ENCODE assay signal across 1 cellular context in genomic region chr10:93672022-93672678, GRCh38.
TF ChIP-seq lines count a peak whose summit lies in the region.

No MANE protein-coding gene starts in this region.

TF ChIP-seq in HepG2, 621 proteins besides CTCF, POLR2A, EP300 and RAD21 (continued from another document and continues in another):
- TF ChIP-seq ZBTB33 (CRISPR knock-in tag; IDR thresholded peaks at IDR 0.05) (no peak), NFE2 (CRISPR knock-in tag; IDR thresholded peaks at IDR 0.05) (no peak), RARA (CRISPR knock-in tag; IDR thresholded peaks at IDR 0.05) (peak; percentile 57), RFXAP (CRISPR knock-in tag; IDR thresholded peaks at IDR 0.05; ENCODE audit: borderline replicate concordance) (no peak), ZNF296 (CRISPR knock-in tag; conservative IDR thresholded peaks at IDR 0.05) (no peak), SCMH1 (CRISPR knock-in tag; IDR thresholded peaks at IDR 0.05; ENCODE audit: borderline replicate concordance) (no peak), ZNF180 (CRISPR knock-in tag; IDR thresholded peaks at IDR 0.05; ENCODE audit: borderline replicate concordance, low read depth) (no peak), EED (CRISPR knock-in tag; IDR thresholded peaks at IDR 0.05) (no peak), MLLT10 (CRISPR knock-in tag; IDR thresholded peaks at IDR 0.05) (no peak), ZNF367 (CRISPR knock-in tag; IDR thresholded peaks at IDR 0.05; ENCODE audit: borderline replicate concordance) (no peak), ZFP36 (IDR thresholded peaks at IDR 0.05; ENCODE audit: borderline replicate concordance, low read depth, low read length, partially characterized antibody) (no peak), ZNF274 (CRISPR knock-in tag; IDR thresholded peaks at IDR 0.05) (no peak), ZNF747 (CRISPR knock-in tag; IDR thresholded peaks at IDR 0.05; ENCODE audit: borderline replicate concordance) (no peak), HNRNPLL (IDR thresholded peaks at IDR 0.05; ENCODE audit: low read depth, low read length, poor library complexity, severe bottlenecking) (no peak), TBX3 (IDR thresholded peaks at IDR 0.05; ENCODE audit: borderline replicate concordance) (peak; percentile 56; the same call in 1 of the 2 replicates), RCOR2 (CRISPR knock-in tag; IDR thresholded peaks at IDR 0.05) (no peak), HDAC1 (CRISPR knock-in tag; IDR thresholded peaks at IDR 0.05) (no peak), KLF16 (CRISPR knock-in tag; IDR thresholded peaks at IDR 0.05) (0 out of 4 replicates have a peak, but pooled peaks of 1 of the 2 experiments have one; percentile 36), EHMT2 (IDR thresholded peaks at IDR 0.05; ENCODE audit: borderline replicate concordance, low read depth, low read length) (no peak), TEF (CRISPR knock-in tag; IDR thresholded peaks at IDR 0.05) (no peak), E2F2 (CRISPR knock-in tag; IDR thresholded peaks at IDR 0.05; ENCODE audit: borderline replicate concordance) (no peak), PCBP1 (IDR thresholded peaks at IDR 0.05; ENCODE audit: borderline replicate concordance, low read depth, low read length) (no peak), TCF12 (IDR thresholded peaks at IDR 0.05) (no peak), TCF12 (CRISPR knock-in tag; IDR thresholded peaks at IDR 0.05) (no peak), ZNF75D (CRISPR knock-in tag; IDR thresholded peaks at IDR 0.05; ENCODE audit: borderline replicate concordance) (no peak), NFRKB (IDR thresholded peaks at IDR 0.05) (no peak), ZNF557 (CRISPR knock-in tag; IDR thresholded peaks at IDR 0.05) (no peak), DMAP1 (CRISPR knock-in tag; IDR thresholded peaks at IDR 0.05) (no peak), ZNF577 (CRISPR knock-in tag; IDR thresholded peaks at IDR 0.05; ENCODE audit: borderline replicate concordance, low read depth) (no peak), CREBL2 (CRISPR knock-in tag; IDR thresholded peaks at IDR 0.05; ENCODE audit: borderline replicate concordance) (no peak), IKZF5 (CRISPR knock-in tag; IDR thresholded peaks at IDR 0.05) (no peak), MLX (CRISPR knock-in tag; IDR thresholded peaks at IDR 0.05) (no peak), ZNF280D (CRISPR knock-in tag; IDR thresholded peaks at IDR 0.05) (no peak), PBX2 (CRISPR knock-in tag; IDR thresholded peaks at IDR 0.05) (no peak), ZNF337 (CRISPR knock-in tag; IDR thresholded peaks at IDR 0.05; ENCODE audit: borderline replicate concordance, low read depth) (no peak), SIN3A (IDR thresholded peaks at IDR 0.05; ENCODE audit: borderline replicate concordance, low read depth, low read length) (no peak), ZBTB46 (CRISPR knock-in tag; IDR thresholded peaks at IDR 0.05; ENCODE audit: borderline replicate concordance) (no peak), NFIC (IDR thresholded peaks at IDR 0.05; ENCODE audit: low read length) (peak; percentile 67; the same call in 1 of the 2 replicates), KIAA2018 (CRISPR knock-in tag; IDR thresholded peaks at IDR 0.05; ENCODE audit: borderline replicate concordance) (no peak), ZMYM2 (CRISPR knock-in tag; IDR thresholded peaks at IDR 0.05) (no peak), DDIT3 (CRISPR knock-in tag; IDR thresholded peaks at IDR 0.05) (no peak), MIER2 (CRISPR knock-in tag; IDR thresholded peaks at IDR 0.05) (no peak), ZSCAN9 (CRISPR knock-in tag; IDR thresholded peaks at IDR 0.05; ENCODE audit: borderline replicate concordance) (no peak)
